In genomic region chr10:80599424-80599847, GRCh38 we compare ENCODE assay signal across 8 cellular contexts.
A peak's percentile ranks its signal among the peaks of the same experiment; 100 is the strongest.
DNase-seq lines count a peak whose midpoint lies in the region; ATAC-seq and TF ChIP-seq lines count a peak whose summit lies in the region.

No MANE protein-coding gene starts in this region.

- H3K18ac ChIP-seq in trophoblast cell (ENCODE audit: low read length): no peak overlapping the region

- no peak overlapping the region for H4K8ac ChIP-seq in trophoblast cell (ENCODE audit: low read depth, low read length)

- in situ Hi-C loops in GM13976 (cut with MboI; ENCODE audit: low sequenced_read_pairs, unreplicated experiment): loop anchor here (10.0 kb wide), 1 partner anchor 145 kb away; the partner anchor contains the start of gene TSPAN14

- no peaks in the 10 kb centered on the region for H3K79me1 ChIP-seq in trophoblast cell (ENCODE audit: low read length)

- H3K4me1 ChIP-seq in MM.1S (ENCODE audit: low read length) (no peaks in the 10 kb centered on the region), trophoblast cell (ENCODE audit: control insufficient read depth in 1 of 2, insufficient read depth in 2 of 2, low read length in 2 of 2) (no peaks in the 10 kb centered on the region)

- no peak overlapping the region for H3K4me3 ChIP-seq in AG09309 (ENCODE audit: control insufficient read depth, low read depth, low read length)
- no peak overlapping the region for H3K4me3 ChIP-seq in MM.1S (ENCODE audit: low read length)
- no peak overlapping the region for H3K4me3 ChIP-seq in trophoblast cell (ENCODE audit: low read depth, low read length)

- H3K9ac ChIP-seq in MM.1S (ENCODE audit: low read length) (no peak overlapping the region), trophoblast cell (ENCODE audit: low read length) (no peak overlapping the region)

- H3F3A ChIP-seq in MM.1S (ENCODE audit: insufficient read depth, low read length): no peaks in the 10 kb centered on the region

- H2AK5ac ChIP-seq in trophoblast cell (ENCODE audit: low read length): no peak overlapping the region

- WGBS in trophoblast cell (ENCODE audit: extremely low coverage, insufficient coverage, insufficient read length): no CpG with 5 or more reads among the region's 8 CpGs

- H2BK120ac ChIP-seq in trophoblast cell (ENCODE audit: insufficient read depth, low read length, poor library complexity): no peak overlapping the region

- H3K36me3 ChIP-seq in MM.1S (replicated peaks; ENCODE audit: insufficient read depth, low read length) (no peaks in the 10 kb centered on the region), trophoblast cell (ENCODE audit: control insufficient read depth in 1 of 2, insufficient read depth in 2 of 2, low read length in 2 of 2) (no peaks in the 10 kb centered on the region)

- H3K9me2 ChIP-seq in MM.1S (replicated peaks; ENCODE audit: insufficient read depth, low read length): no peaks in the 10 kb centered on the region

- DNase-seq in AG09309 (ENCODE audit: low read depth) (no peak), GM13976 (ENCODE audit: low spot score) (peak; percentile 75), MM.1S (peak; percentile 35), germinal center (ENCODE audit: low spot score) (peak; percentile 71), trophoblast cell (peak; percentile 34 to 70), hippocampal formation (lab: John Stamatoyannopoulos, UW) (no peak)
- peak; percentile 61 for DNase-seq in activated CD8-positive, alpha-beta memory T cell treated with anti-CD3 and anti-CD28 coated beads for 24 hours

- H4K20me1 ChIP-seq in MM.1S (ENCODE audit: insufficient read depth, low read length): no peaks in the 10 kb centered on the region

- H3K4me2 ChIP-seq in MM.1S (ENCODE audit: low read depth, low read length): no peak overlapping the region
- H3K4me2 ChIP-seq in trophoblast cell (ENCODE audit: low read length): no peak overlapping the region

- no peak overlapping the region for H3K27ac ChIP-seq in MM.1S (ENCODE audit: low read length)
- no peak overlapping the region for H3K27ac ChIP-seq in trophoblast cell (ENCODE audit: low read depth, low read length)

- no peak overlapping the region for H3K23ac ChIP-seq in trophoblast cell (ENCODE audit: low read length)

- H3K14ac ChIP-seq in trophoblast cell (ENCODE audit: low read length): no peak overlapping the region

- no peaks in the 10 kb centered on the region for H3K9me3 ChIP-seq in MM.1S (replicated peaks; ENCODE audit: insufficient read depth, low read length)
- no peaks in the 10 kb centered on the region for H3K9me3 ChIP-seq in trophoblast cell (ENCODE audit: insufficient read depth, low read depth, low read length)

- no peak overlapping the region for H3K4ac ChIP-seq in trophoblast cell (ENCODE audit: low read depth, low read length)

- peak; percentile 53 for TF ChIP-seq CTCF in AG09309 (IDR thresholded peaks at IDR 0.05; ENCODE audit: control insufficient read depth, insufficient read depth, low read depth, low read length, missing control alignments)
- peak; percentile 85 for TF ChIP-seq CTCF in GM13976 (IDR thresholded peaks at IDR 0.05; ENCODE audit: borderline replicate concordance, control extremely low read depth, extremely low read depth, insufficient read depth, missing control alignments)
- TF ChIP-seq CTCF in MM.1S (IDR thresholded peaks at IDR 0.05; ENCODE audit: low read length): peak; percentile 75

- peak overlapping the region; percentile 32 for H2BK12ac ChIP-seq in trophoblast cell (ENCODE audit: low read length)

- H2BK5ac ChIP-seq in trophoblast cell (ENCODE audit: low read depth, low read length, poor library complexity): no peak overlapping the region

- no peak overlapping the region for H4K12ac ChIP-seq in trophoblast cell (ENCODE audit: low read depth, low read length)

- peak; percentile 85 for ATAC-seq in HG02588 (IDR thresholded peaks at IDR 0.05; ENCODE audit: unreplicated experiment)

- no peak overlapping the region for H4K91ac ChIP-seq in trophoblast cell (ENCODE audit: low read depth, low read length)

- H3K27me3 ChIP-seq in MM.1S (replicated peaks; ENCODE audit: insufficient read depth, low read length) (no peaks in the 10 kb centered on the region), trophoblast cell (ENCODE audit: insufficient read depth, low read length) (no peaks in the 10 kb centered on the region)

- H2AFZ ChIP-seq in MM.1S (ENCODE audit: low read length) (no peak overlapping the region), trophoblast cell (ENCODE audit: insufficient read depth, low read length, poor library complexity) (no peak overlapping the region)

- H3K79me2 ChIP-seq in MM.1S (ENCODE audit: low read length): no peaks in the 10 kb centered on the region
- no peaks in the 10 kb centered on the region for H3K79me2 ChIP-seq in trophoblast cell (ENCODE audit: control insufficient read depth, insufficient read depth, low read length, poor library complexity)

Comparison
In these comparisons a context has a peak if more than half of its experiments do, and no peak if none do; other contexts are left out.
1. DNase-seq: peak in GM13976 (single experiment), MM.1S (single experiment), activated CD8-positive, alpha-beta memory T cell treated with anti-CD3 and anti-CD28 coated beads for 24 hours (single experiment), germinal center (single experiment) and trophoblast cell (2 of 2); none in AG09309 (single experiment) and hippocampal formation (0 of 2).
2. Peak in every context shown above with its lines, with median percentiles within 50 percentile points of each other: CTCF ChIP-seq.